In genomic region chr14:33668066-33668465, GRCh38 we compare ENCODE assay signal across 22 cellular contexts.
"Had no signal": no experiment of that assay in that cellular context is flagged by ENCODE, and none has a peak within 500 bp of the region (broad histone marks: within the 10 kb centered on the region; RNA-seq: fewer than 3 reads in every experiment).

No MANE protein-coding gene starts in this region.

- H3K27ac Mint-ChIP-seq: activated B cell treated with CpG ODN at 0.5 μM for 24 hours; activated CD4-positive, alpha-beta T cell treated with anti-CD3 and anti-CD28 coated beads, Interleukin-2, amount 10 ng/mL, durations not matched to agents 24 days and 14 days; activated CD8-positive, alpha-beta T cell treated with anti-CD3 and anti-CD28 coated beads, Interleukin-2, amount 10 ng/mL, durations not matched to agents 7 days and 5 days; activated naive CD8-positive, alpha-beta T cell treated with anti-CD3 and anti-CD28 coated beads for 36 hours; activated T-cell treated with anti-CD3 and anti-CD28 coated beads, Interleukin-2, amount 50 U/mL, for 72 hours; dendritic cell treated with granulocyte-macrophage colony-stimulating factor and Interleukin-4, amounts not matched to agents 40 ng/mL and 50 ng/mL, for 4 days; memory B cell; naive thymus-derived CD4-positive, alpha-beta T cell; stimulated activated naive B cell treated with anti-CD40 and anti-IgM and Interleukin-4, amounts not matched to agents 10 μg/mL and 1 μg/mL and 100 μg/mL, for 72 hours; T-helper 2 cell treated with Interferon-gamma antibody and Interleukin-4, amounts not matched to agents 5 μg/mL and 100 μg/mL, for 36 hours had no signal

- ATAC-seq: activated CD8-positive, alpha-beta T cell treated with anti-CD3 and anti-CD28 coated beads, Interleukin-2, amount 10 ng/mL, durations not matched to agents 7 days and 5 days; activated T-cell treated with anti-CD3 and anti-CD28 coated beads, Interleukin-2, amount 50 U/mL, for 72 hours; gastroesophageal sphincter; left lobe of liver; mucosa of descending colon; naive thymus-derived CD4-positive, alpha-beta T cell; stimulated activated naive B cell treated with anti-CD40 and anti-IgM and Interleukin-4, amounts not matched to agents 10 μg/mL and 1 μg/mL and 100 μg/mL, for 72 hours had no signal

- H3K27me3 Mint-ChIP-seq: activated B cell treated with CpG ODN at 0.5 μM for 24 hours; activated CD4-positive, alpha-beta T cell treated with anti-CD3 and anti-CD28 coated beads, Interleukin-2, amount 10 ng/mL, durations not matched to agents 24 days and 14 days; dendritic cell treated with granulocyte-macrophage colony-stimulating factor and Interleukin-4, amounts not matched to agents 40 ng/mL and 50 ng/mL, for 4 days; memory B cell had no signal

- DNase-seq: activated B cell treated with CpG ODN at 0.5 μM for 24 hours; activated CD4-positive, alpha-beta T cell treated with anti-CD3 and anti-CD28 coated beads, Interleukin-2, amount 10 ng/mL, durations not matched to agents 24 days and 14 days; activated CD8-positive, alpha-beta memory T cell treated with anti-CD3 and anti-CD28 coated beads, Interleukin-2, amount 50 U/mL, for 4 hours; activated CD8-positive, alpha-beta T cell treated with anti-CD3 and anti-CD28 coated beads, Interleukin-2, amount 10 ng/mL, durations not matched to agents 7 days and 5 days; activated gamma-delta T cell treated with Interleukin-2 at 50 U/mL for 16 hours; activated naive CD8-positive, alpha-beta T cell treated with anti-CD3 and anti-CD28 coated beads for 36 hours; activated T-cell treated with anti-CD3 and anti-CD28 coated beads, Interleukin-2, amount 50 U/mL, for 72 hours; amygdala; effector memory CD4-positive, alpha-beta T cell; islet precursor cell; mucosa of descending colon; naive thymus-derived CD4-positive, alpha-beta T cell; stimulated activated CD4-positive, alpha-beta T cell treated with anti-CD3 and anti-CD28 coated beads, Interleukin-2, amount 100 ng/mL, for 48 hours; stimulated activated naive B cell treated with anti-CD40 and anti-IgM and Interleukin-4, amounts not matched to agents 10 μg/mL and 1 μg/mL and 100 μg/mL, for 72 hours had no signal

- H3K4me1 ChIP-seq: gastroesophageal sphincter, tibial nerve, vagina had no signal

- H3K27me3 ChIP-seq: gastroesophageal sphincter, tibial nerve, vagina had no signal

- H3K36me3 ChIP-seq: gastroesophageal sphincter, tibial nerve, vagina had no signal

- H3K9me3 Mint-ChIP-seq: activated CD4-positive, alpha-beta T cell treated with anti-CD3 and anti-CD28 coated beads, Interleukin-2, amount 10 ng/mL, durations not matched to agents 24 days and 14 days; memory B cell had no signal

- H3K4me3 ChIP-seq: gastroesophageal sphincter, mucosa of descending colon, tibial nerve, vagina had no signal

- H3K9me3 ChIP-seq: vagina had no signal

- H3K27ac ChIP-seq: gastroesophageal sphincter, tibial nerve, vagina had no signal

- H3K4me1 Mint-ChIP-seq: activated B cell treated with CpG ODN at 0.5 μM for 24 hours; activated CD4-positive, alpha-beta T cell treated with anti-CD3 and anti-CD28 coated beads, Interleukin-2, amount 10 ng/mL, durations not matched to agents 24 days and 14 days; activated naive CD8-positive, alpha-beta T cell treated with anti-CD3 and anti-CD28 coated beads for 36 hours; memory B cell; naive thymus-derived CD4-positive, alpha-beta T cell; stimulated activated naive B cell treated with anti-CD40 and anti-IgM and Interleukin-4, amounts not matched to agents 10 μg/mL and 1 μg/mL and 100 μg/mL, for 72 hours had no signal

- H3K4me3 Mint-ChIP-seq: activated B cell treated with CpG ODN at 0.5 μM for 24 hours; activated CD4-positive, alpha-beta T cell treated with anti-CD3 and anti-CD28 coated beads, Interleukin-2, amount 10 ng/mL, durations not matched to agents 24 days and 14 days; activated CD8-positive, alpha-beta T cell treated with anti-CD3 and anti-CD28 coated beads, Interleukin-2, amount 10 ng/mL, durations not matched to agents 7 days and 5 days; activated naive CD8-positive, alpha-beta T cell treated with anti-CD3 and anti-CD28 coated beads for 36 hours; activated T-cell treated with anti-CD3 and anti-CD28 coated beads, Interleukin-2, amount 50 U/mL, for 72 hours; dendritic cell treated with granulocyte-macrophage colony-stimulating factor and Interleukin-4, amounts not matched to agents 40 ng/mL and 50 ng/mL, for 4 days; memory B cell; naive thymus-derived CD4-positive, alpha-beta T cell; stimulated activated naive B cell treated with anti-CD40 and anti-IgM and Interleukin-4, amounts not matched to agents 10 μg/mL and 1 μg/mL and 100 μg/mL, for 72 hours; T-helper 2 cell treated with Interferon-gamma antibody and Interleukin-4, amounts not matched to agents 5 μg/mL and 100 μg/mL, for 36 hours had no signal

- FAIRE-seq: bronchial epithelial cell had no signal

- H3K36me3 Mint-ChIP-seq: activated naive CD8-positive, alpha-beta T cell treated with anti-CD3 and anti-CD28 coated beads for 36 hours; memory B cell; naive thymus-derived CD4-positive, alpha-beta T cell; stimulated activated naive B cell treated with anti-CD40 and anti-IgM and Interleukin-4, amounts not matched to agents 10 μg/mL and 1 μg/mL and 100 μg/mL, for 72 hours had no signal
